ENCODE assay signal across 1 cellular context in the genomic region with DNA sequence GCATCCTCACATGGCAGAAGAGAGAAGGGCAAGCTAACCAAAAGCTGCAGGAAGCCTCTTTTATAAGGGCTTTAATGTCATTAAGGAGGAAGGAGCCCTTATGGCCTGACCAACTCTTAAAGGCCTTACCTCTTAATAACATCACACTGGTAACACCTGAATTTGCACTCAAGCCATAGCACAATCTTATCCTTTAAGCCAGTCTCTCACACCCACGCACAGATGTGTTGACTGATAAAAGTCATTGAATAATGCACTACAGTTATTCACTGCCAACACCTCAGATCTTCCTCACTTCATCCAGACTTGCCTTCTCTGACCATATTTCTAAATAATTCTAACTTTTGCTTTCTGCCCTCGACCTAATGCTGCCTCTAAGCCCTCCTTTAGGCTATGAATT.
TF ChIP-seq lines count a peak whose summit lies in the region.

No MANE protein-coding gene starts in this region.

TF ChIP-seq in K562, 482 proteins besides CTCF, POLR2A, EP300 and RAD21 (continued from another document and continues in another):
- TF ChIP-seq SIRT6 (IDR thresholded peaks at IDR 0.05; ENCODE audit: low read depth, low read length), result no peak
- no peak for TF ChIP-seq SIX5 (IDR thresholded peaks at IDR 0.05; ENCODE audit: borderline replicate concordance in 1 of 2, insufficient read depth in 1 of 2, low read depth in 1 of 2, low read length in 2 of 2)
- TF ChIP-seq C11orf30 (IDR thresholded peaks at IDR 0.05; ENCODE audit: low read depth), result no peak
- no peak for TF ChIP-seq ADNP (tag; IDR thresholded peaks at IDR 0.05)
- no peak for TF ChIP-seq KAT7 (CRISPR knock-in tag; IDR thresholded peaks at IDR 0.05; ENCODE audit: borderline replicate concordance)
- TF ChIP-seq BRF1 (IDR thresholded peaks at IDR 0.05; ENCODE audit: borderline replicate concordance, extremely low read depth, insufficient read length), result no peak
- TF ChIP-seq HDAC3 (IDR thresholded peaks at IDR 0.05; ENCODE audit: borderline replicate concordance, partially characterized antibody), result no peak
- TF ChIP-seq ELF2 (CRISPR knock-in tag; IDR thresholded peaks at IDR 0.05), result no peak
- no peak for TF ChIP-seq FOXO4 (CRISPR knock-in tag; IDR thresholded peaks at IDR 0.05)
- peak; percentile 61 for TF ChIP-seq CBFA2T3 (IDR thresholded peaks at IDR 0.05)
- peak; percentile 64 for TF ChIP-seq TAL1 (IDR thresholded peaks at IDR 0.05)
- TF ChIP-seq, protein P1, sequence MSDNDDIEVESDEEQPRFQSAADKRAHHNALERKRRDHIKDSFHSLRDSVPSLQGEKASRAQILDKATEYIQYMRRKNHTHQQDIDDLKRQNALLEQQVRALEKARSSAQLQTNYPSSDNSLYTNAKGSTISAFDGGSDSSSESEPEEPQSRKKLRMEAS (CRISPR knock-in tag; IDR thresholded peaks at IDR 0.05), result no peak
- peak; percentile 21; the same call in 1 of the 2 replicates for TF ChIP-seq CBFA2T2 (conservative IDR thresholded peaks at IDR 0.05)
- TF ChIP-seq HNRNPLL (IDR thresholded peaks at IDR 0.05; ENCODE audit: low read depth, low read length, poor library complexity, severe bottlenecking), result no peak
- TF ChIP-seq, protein P2, sequence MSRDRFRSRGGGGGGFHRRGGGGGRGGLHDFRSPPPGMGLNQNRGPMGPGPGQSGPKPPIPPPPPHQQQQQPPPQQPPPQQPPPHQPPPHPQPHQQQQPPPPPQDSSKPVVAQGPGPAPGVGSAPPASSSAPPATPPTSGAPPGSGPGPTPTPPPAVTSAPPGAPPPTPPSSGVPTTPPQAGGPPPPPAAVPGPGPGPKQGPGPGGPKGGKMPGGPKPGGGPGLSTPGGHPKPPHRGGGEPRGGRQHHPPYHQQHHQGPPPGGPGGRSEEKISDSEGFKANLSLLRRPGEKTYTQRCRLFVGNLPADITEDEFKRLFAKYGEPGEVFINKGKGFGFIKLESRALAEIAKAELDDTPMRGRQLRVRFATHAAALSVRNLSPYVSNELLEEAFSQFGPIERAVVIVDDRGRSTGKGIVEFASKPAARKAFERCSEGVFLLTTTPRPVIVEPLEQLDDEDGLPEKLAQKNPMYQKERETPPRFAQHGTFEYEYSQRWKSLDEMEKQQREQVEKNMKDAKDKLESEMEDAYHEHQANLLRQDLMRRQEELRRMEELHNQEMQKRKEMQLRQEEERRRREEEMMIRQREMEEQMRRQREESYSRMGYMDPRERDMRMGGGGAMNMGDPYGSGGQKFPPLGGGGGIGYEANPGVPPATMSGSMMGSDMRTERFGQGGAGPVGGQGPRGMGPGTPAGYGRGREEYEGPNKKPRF (IDR thresholded peaks at IDR 0.05; ENCODE audit: low read depth, low read length), result no peak
- 0 out of 2 replicates have a peak, but pooled peaks have one; percentile 10 for TF ChIP-seq TCF3 (CRISPR knock-in tag; IDR thresholded peaks at IDR 0.05)
- TF ChIP-seq OTX1 (CRISPR knock-in tag; IDR thresholded peaks at IDR 0.05), result no peak
- no peak for TF ChIP-seq THRA (IDR thresholded peaks at IDR 0.05)
- TF ChIP-seq ZBTB17 (CRISPR knock-in tag; IDR thresholded peaks at IDR 0.05), result no peak
- no peak for TF ChIP-seq KLF13 (tag; IDR thresholded peaks at IDR 0.05; ENCODE audit: borderline replicate concordance, low read depth)
- TF ChIP-seq ZBTB11 (CRISPR knock-in tag; IDR thresholded peaks at IDR 0.05), result no peak
- TF ChIP-seq ZNF57 (CRISPR knock-in tag; IDR thresholded peaks at IDR 0.05), result no peak
- no peak for TF ChIP-seq ZNF77 (CRISPR knock-in tag; IDR thresholded peaks at IDR 0.05)
- no peak for TF ChIP-seq ILF3 (IDR thresholded peaks at IDR 0.05; ENCODE audit: borderline replicate concordance)
- no peak for TF ChIP-seq ARID3B (CRISPR knock-in tag; IDR thresholded peaks at IDR 0.05; ENCODE audit: borderline replicate concordance)
- no peak for TF ChIP-seq CREB3 (tag; conservative IDR thresholded peaks at IDR 0.05; ENCODE audit: low read depth)
- TF ChIP-seq ATF3 (IDR thresholded peaks at IDR 0.05), result no peak
- no peak for TF ChIP-seq ATF3 (CRISPR knock-in tag; conservative IDR thresholded peaks at IDR 0.05)
- TF ChIP-seq ZC3H8 (IDR thresholded peaks at IDR 0.05), result no peak
- TF ChIP-seq ATF1 (CRISPR knock-in tag; IDR thresholded peaks at IDR 0.05), result no peak
- TF ChIP-seq ATF1 (tag; IDR thresholded peaks at IDR 0.05), result no peak
- TF ChIP-seq EGR1 (conservative IDR thresholded peaks at IDR 0.05), result peak; percentile 75
- TF ChIP-seq, protein P3, sequence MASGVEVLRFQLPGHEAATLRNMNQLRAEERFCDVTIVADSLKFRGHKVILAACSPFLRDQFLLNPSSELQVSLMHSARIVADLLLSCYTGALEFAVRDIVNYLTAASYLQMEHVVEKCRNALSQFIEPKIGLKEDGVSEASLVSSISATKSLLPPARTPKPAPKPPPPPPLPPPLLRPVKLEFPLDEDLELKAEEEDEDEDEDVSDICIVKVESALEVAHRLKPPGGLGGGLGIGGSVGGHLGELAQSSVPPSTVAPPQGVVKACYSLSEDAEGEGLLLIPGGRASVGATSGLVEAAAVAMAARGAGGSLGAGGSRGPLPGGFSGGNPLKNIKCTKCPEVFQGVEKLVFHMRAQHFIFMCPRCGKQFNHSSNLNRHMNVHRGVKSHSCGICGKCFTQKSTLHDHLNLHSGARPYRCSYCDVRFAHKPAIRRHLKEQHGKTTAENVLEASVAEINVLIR (CRISPR knock-in tag; IDR thresholded peaks at IDR 0.05), result no peak
- TF ChIP-seq GTF2E2 (tag; IDR thresholded peaks at IDR 0.05), result no peak
- no peak for TF ChIP-seq ZNF253 (CRISPR knock-in tag; conservative IDR thresholded peaks at IDR 0.05)
- TF ChIP-seq HDAC8 (tag; IDR thresholded peaks at IDR 0.05), result no peak
- 0 out of 2 replicates have a peak, but pooled peaks have one; percentile 16 for TF ChIP-seq CXXC5 (CRISPR knock-in tag; IDR thresholded peaks at IDR 0.05)
- TF ChIP-seq ZNF696 (CRISPR knock-in tag; conservative IDR thresholded peaks at IDR 0.05), result no peak
- no peak for TF ChIP-seq MAZ (CRISPR knock-in tag; conservative IDR thresholded peaks at IDR 0.05 in 1 of 2, IDR thresholded peaks at IDR 0.05 in 1 of 2)
- TF ChIP-seq, protein P4, sequence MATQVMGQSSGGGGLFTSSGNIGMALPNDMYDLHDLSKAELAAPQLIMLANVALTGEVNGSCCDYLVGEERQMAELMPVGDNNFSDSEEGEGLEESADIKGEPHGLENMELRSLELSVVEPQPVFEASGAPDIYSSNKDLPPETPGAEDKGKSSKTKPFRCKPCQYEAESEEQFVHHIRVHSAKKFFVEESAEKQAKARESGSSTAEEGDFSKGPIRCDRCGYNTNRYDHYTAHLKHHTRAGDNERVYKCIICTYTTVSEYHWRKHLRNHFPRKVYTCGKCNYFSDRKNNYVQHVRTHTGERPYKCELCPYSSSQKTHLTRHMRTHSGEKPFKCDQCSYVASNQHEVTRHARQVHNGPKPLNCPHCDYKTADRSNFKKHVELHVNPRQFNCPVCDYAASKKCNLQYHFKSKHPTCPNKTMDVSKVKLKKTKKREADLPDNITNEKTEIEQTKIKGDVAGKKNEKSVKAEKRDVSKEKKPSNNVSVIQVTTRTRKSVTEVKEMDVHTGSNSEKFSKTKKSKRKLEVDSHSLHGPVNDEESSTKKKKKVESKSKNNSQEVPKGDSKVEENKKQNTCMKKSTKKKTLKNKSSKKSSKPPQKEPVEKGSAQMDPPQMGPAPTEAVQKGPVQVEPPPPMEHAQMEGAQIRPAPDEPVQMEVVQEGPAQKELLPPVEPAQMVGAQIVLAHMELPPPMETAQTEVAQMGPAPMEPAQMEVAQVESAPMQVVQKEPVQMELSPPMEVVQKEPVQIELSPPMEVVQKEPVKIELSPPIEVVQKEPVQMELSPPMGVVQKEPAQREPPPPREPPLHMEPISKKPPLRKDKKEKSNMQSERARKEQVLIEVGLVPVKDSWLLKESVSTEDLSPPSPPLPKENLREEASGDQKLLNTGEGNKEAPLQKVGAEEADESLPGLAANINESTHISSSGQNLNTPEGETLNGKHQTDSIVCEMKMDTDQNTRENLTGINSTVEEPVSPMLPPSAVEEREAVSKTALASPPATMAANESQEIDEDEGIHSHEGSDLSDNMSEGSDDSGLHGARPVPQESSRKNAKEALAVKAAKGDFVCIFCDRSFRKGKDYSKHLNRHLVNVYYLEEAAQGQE (CRISPR knock-in tag; IDR thresholded peaks at IDR 0.05; ENCODE audit: low read depth), result no peak
- peak; percentile 60; the same call in 1 of the 2 replicates for TF ChIP-seq KLF16 (IDR thresholded peaks at IDR 0.05)
- TF ChIP-seq ETS1 (conservative IDR thresholded peaks at IDR 0.05; ENCODE audit: control insufficient read depth, low read depth, low read length), result no peak
- TF ChIP-seq TEAD4 (IDR thresholded peaks at IDR 0.05; ENCODE audit: low read length), result peak; percentile 64; the same call in 1 of the 2 replicates
- TF ChIP-seq TEAD4 (CRISPR knock-in tag; IDR thresholded peaks at IDR 0.05; ENCODE audit: borderline replicate concordance), result no peak
- TF ChIP-seq PHF21A (IDR thresholded peaks at IDR 0.05; ENCODE audit: borderline replicate concordance, low read depth), result no peak
- TF ChIP-seq PCBP1 (IDR thresholded peaks at IDR 0.05; ENCODE audit: low read depth, low read length, poor library complexity, severe bottlenecking), result no peak
- peak; percentile 63 for TF ChIP-seq ARID1B (IDR thresholded peaks at IDR 0.05)
